Comparison of ENCODE assay signal across 8 cellular contexts in genomic region chr18:48541026-48541746, GRCh38. TPM values are rescaled to one million over a fixed set of nuclear protein-coding genes. Genes with fewer than 3 reads are reported as not detected.
DNase-seq lines count a peak whose midpoint lies in the region; ATAC-seq and TF ChIP-seq lines count a peak whose summit lies in the region.

No MANE protein-coding gene starts in this region.

- TF ChIP-seq CTCF in 22Rv1 (IDR thresholded peaks at IDR 0.05) (peak; percentile 10; the same call in 1 of the 2 replicates), GM10248 (IDR thresholded peaks at IDR 0.05; ENCODE audit: control extremely low read depth, extremely low read depth, low read depth, missing control alignments) (no peak), gastroesophageal sphincter (IDR thresholded peaks at IDR 0.05) (peak in 1 of 4 experiments; percentile 27), uterus (IDR thresholded peaks at IDR 0.05) (peak in 1 of 4 experiments; percentile 11)

- no peak overlapping the region for H3K27ac Mint-ChIP-seq in activated naive CD4-positive, alpha-beta T cell treated with anti-CD3 and anti-CD28 coated beads, Interleukin-2, amount 10 ng/mL, durations not matched to agents 7 days and 5 days
- no peak overlapping the region for H3K27ac Mint-ChIP-seq in natural killer cell treated with Interleukin-12 subunit alpha and Interleukin-12 subunit beta and Interleukin-15 and Interleukin-18, amount 100 ng/mL, for 72 hours

- H3K9me3 Mint-ChIP-seq in activated naive CD4-positive, alpha-beta T cell treated with anti-CD3 and anti-CD28 coated beads, Interleukin-2, amount 10 ng/mL, durations not matched to agents 7 days and 5 days: no peaks in the 10 kb centered on the region
- no peaks in the 10 kb centered on the region for H3K9me3 Mint-ChIP-seq in natural killer cell treated with Interleukin-12 subunit alpha and Interleukin-12 subunit beta and Interleukin-15 and Interleukin-18, amount 100 ng/mL, for 72 hours

- H3K9me3 ChIP-seq in gastroesophageal sphincter (no peaks in the 10 kb centered on the region), uterus (no peaks in the 10 kb centered on the region)

- no peaks in the 10 kb centered on the region for H3K36me3 ChIP-seq in gastroesophageal sphincter
- H3K36me3 ChIP-seq in uterus: no peaks in the 10 kb centered on the region

- H3K27me3 ChIP-seq in gastroesophageal sphincter (no peaks in the 10 kb centered on the region), uterus (no peaks in the 10 kb centered on the region)

- peak overlapping the region; percentile 26; the same call in 1 of the 2 replicates for H3K27ac ChIP-seq in 22Rv1
- H3K27ac ChIP-seq in gastroesophageal sphincter: peak overlapping the region; percentile 83 to 97 (median 96)
- peak overlapping the region; percentile 87 to 93 for H3K27ac ChIP-seq in uterus

- H3K36me3 Mint-ChIP-seq in activated naive CD4-positive, alpha-beta T cell treated with anti-CD3 and anti-CD28 coated beads, Interleukin-2, amount 10 ng/mL, durations not matched to agents 7 days and 5 days: no peaks in the 10 kb centered on the region
- no peaks in the 10 kb centered on the region for H3K36me3 Mint-ChIP-seq in natural killer cell treated with Interleukin-12 subunit alpha and Interleukin-12 subunit beta and Interleukin-15 and Interleukin-18, amount 100 ng/mL, for 72 hours

- H3K4me3 Mint-ChIP-seq in activated naive CD4-positive, alpha-beta T cell treated with anti-CD3 and anti-CD28 coated beads, Interleukin-2, amount 10 ng/mL, durations not matched to agents 7 days and 5 days: peak overlapping the region; percentile 90
- peak overlapping the region; percentile 78 for H3K4me3 Mint-ChIP-seq in natural killer cell treated with Interleukin-12 subunit alpha and Interleukin-12 subunit beta and Interleukin-15 and Interleukin-18, amount 100 ng/mL, for 72 hours

- POLR2A ChIA-PET in GM10248 (lab: Yijun Ruan, JAX): no interaction called here

- no peak for TF ChIP-seq EP300 in gastroesophageal sphincter (IDR thresholded peaks at IDR 0.05)

- H3K4me1 Mint-ChIP-seq in activated naive CD4-positive, alpha-beta T cell treated with anti-CD3 and anti-CD28 coated beads, Interleukin-2, amount 10 ng/mL, durations not matched to agents 7 days and 5 days: peaks cover 28% of the 10 kb centered on the region
- peaks cover 4 to 8% of the 10 kb centered on the region in 2 donors for H3K4me1 Mint-ChIP-seq in natural killer cell treated with Interleukin-12 subunit alpha and Interleukin-12 subunit beta and Interleukin-15 and Interleukin-18, amount 100 ng/mL, for 72 hours (ENCODE audit: low read depth in 2 of 2)

- 40% methylated on average over 1 of the region's 62 CpGs; no CpG with 5 or more reads in 1 of the 2 donors for WGBS in gastroesophageal sphincter (ENCODE audit: low coverage in 1 of 2), 2 donors

- peak overlapping the region; percentile 78 to 80 for H3K4me3 ChIP-seq in gastroesophageal sphincter
- peak overlapping the region; percentile 60 to 79 for H3K4me3 ChIP-seq in uterus

- CTCF ChIA-PET in GM10248 (lab: Yijun Ruan, JAX): no interaction called here
- CTCF ChIA-PET in activated naive CD4-positive, alpha-beta T cell treated with anti-CD3 and anti-CD28 coated beads, Interleukin-2, amount 10 ng/mL, durations not matched to agents 7 days and 5 days (lab: Charles Lee): no interaction called here

- DNase-seq in GM10248 (ENCODE audit: extremely low spot score): peak; percentile 66
- peak; percentile 48 for DNase-seq in NOMO-1 treated with dmso at 0.1 percent for 144 hours (lab: John Stamatoyannopoulos, UW; ENCODE audit: unreplicated experiment)
- no peak for DNase-seq in activated naive CD4-positive, alpha-beta T cell treated with anti-CD3 and anti-CD28 coated beads, Interleukin-2, amount 10 ng/mL, durations not matched to agents 7 days and 5 days
- DNase-seq in natural killer cell treated with Interleukin-12 subunit alpha and Interleukin-12 subunit beta and Interleukin-15 and Interleukin-18, amount 100 ng/mL, for 72 hours (ENCODE audit: low spot score): no peak
- peak; percentile 65 to 73 for DNase-seq in uterus

- peaks cover 8 to 57% (median 19%) of the 10 kb centered on the region in 3 donors for H3K4me1 ChIP-seq in gastroesophageal sphincter
- H3K4me1 ChIP-seq in uterus: peaks cover 0 to 8% of the 10 kb centered on the region in 2 donors

- intact Hi-C loops in uterus (cut with DNase I; ENCODE audit: low total_unique reads): no loop called here

- ATAC-seq in HG03095 (IDR thresholded peaks at IDR 0.05; ENCODE audit: unreplicated experiment) (peak; percentile 49), gastroesophageal sphincter (peak; percentile 73)
- peak; percentile 65 to 70 for ATAC-seq in natural killer cell treated with Interleukin-12 subunit alpha and Interleukin-12 subunit beta and Interleukin-15 and Interleukin-18, amount 100 ng/mL, for 72 hours

- H3K27me3 Mint-ChIP-seq in activated naive CD4-positive, alpha-beta T cell treated with anti-CD3 and anti-CD28 coated beads, Interleukin-2, amount 10 ng/mL, durations not matched to agents 7 days and 5 days: peaks cover 73% of the 10 kb centered on the region
- peaks cover 9 to 13% of the 10 kb centered on the region in 2 donors for H3K27me3 Mint-ChIP-seq in natural killer cell treated with Interleukin-12 subunit alpha and Interleukin-12 subunit beta and Interleukin-15 and Interleukin-18, amount 100 ng/mL, for 72 hours

- TF ChIP-seq POLR2A in gastroesophageal sphincter (IDR thresholded peaks at IDR 0.05): peak; percentile 67 to 78
- TF ChIP-seq POLR2A in uterus (IDR thresholded peaks at IDR 0.05): peak; percentile 35 to 56

RNA-seq across cellular contexts. Expression of gene CTIF, which starts 2.4 kb away (rescaled TPM):
- total RNA-seq in gastroesophageal sphincter: 100 to 1,000 TPM in 2 of 4 donors, 10 to 100 TPM in 2; 31.4 to 124 (median 78.1) TPM
- total RNA-seq in natural killer cell treated with Interleukin-12 subunit alpha and Interleukin-12 subunit beta and Interleukin-15 and Interleukin-18, amount 100 ng/mL, for 72 hours: 10 to 100 TPM in 1 of 2 donors, 1 to 10 TPM in 1; 8.4 to 13.0 TPM
- 10 to 100 TPM; 11.3 to 94.3 (median 48.0) TPM for total RNA-seq in uterus

Comparison
In these comparisons a context has a peak if more than half of its experiments do, and no peak if none do; other contexts are left out.
1. H3K27ac ChIP-seq: peak in every context shown above with its lines; median percentile 96 in gastroesophageal sphincter; 90 in uterus; 26 in 22Rv1.
2. DNase-seq: peak in GM10248 (single experiment), NOMO-1 treated with dmso at 0.1 percent for 144 hours (single experiment) and uterus (2 of 2); none in activated naive CD4-positive, alpha-beta T cell treated with anti-CD3 and anti-CD28 coated beads, Interleukin-2, amount 10 ng/mL, durations not matched to agents 7 days and 5 days (single experiment) and natural killer cell treated with Interleukin-12 subunit alpha and Interleukin-12 subunit beta and Interleukin-15 and Interleukin-18, amount 100 ng/mL, for 72 hours (single experiment).
3. Peak in every context shown above with its lines, with median percentiles within 50 percentile points of each other: ATAC-seq.